In the genomic region with DNA sequence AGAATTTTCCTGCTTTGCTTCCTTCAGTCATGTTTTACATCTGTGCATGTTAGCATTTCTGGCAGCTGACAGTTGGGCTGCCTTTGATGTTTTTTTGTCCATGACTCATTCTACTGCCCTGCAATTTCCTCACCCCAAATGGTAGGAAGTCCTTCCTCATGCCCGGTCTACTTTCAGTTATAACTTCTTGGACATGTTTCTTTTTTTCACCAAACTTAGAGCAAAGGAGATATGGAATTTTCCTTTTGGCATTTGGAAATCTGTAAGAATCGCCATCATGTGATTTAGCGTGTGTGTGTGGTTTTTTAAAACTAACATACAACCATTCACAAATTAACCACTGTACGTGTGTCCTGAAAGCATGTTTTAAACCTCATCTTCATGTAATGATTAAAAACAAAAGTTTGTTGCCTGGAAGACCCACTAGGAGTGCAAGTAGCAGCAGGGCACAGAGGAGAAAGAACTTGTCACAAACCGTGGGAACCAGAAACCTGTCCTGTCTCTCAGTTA, we compare ENCODE assay signal across 8 cellular contexts.
A peak's percentile ranks its signal among the peaks of the same experiment; 100 is the strongest.
DNase-seq lines count a peak whose midpoint lies in the region; ATAC-seq and TF ChIP-seq lines count a peak whose summit lies in the region.

No MANE protein-coding gene starts in this region.

- no peaks in the 10 kb centered on the region for H3K9me3 ChIP-seq in colonic mucosa

- H3K27ac ChIP-seq in colonic mucosa, result no peak overlapping the region

- H3K4me1 ChIP-seq in colonic mucosa, result no peaks in the 10 kb centered on the region

- TF ChIP-seq CTCF in colonic mucosa (IDR thresholded peaks at IDR 0.05), result no peak

- H3K36me3 ChIP-seq in colonic mucosa, result no peaks in the 10 kb centered on the region

- no peak overlapping the region for H3K4me3 ChIP-seq in colonic mucosa

- H3K27me3 ChIP-seq in colonic mucosa, result no peaks in the 10 kb centered on the region

- H3K9ac ChIP-seq in colonic mucosa (ENCODE audit: low read depth in 2 of 2, low read length in 2 of 2), result no peak overlapping the region

- DNase-seq in GM03348 (ENCODE audit: low spot score), result peak; percentile 72
- DNase-seq in NOMO-1 treated with dmso at 0.1 percent for 144 hours (lab: John Stamatoyannopoulos, UW; ENCODE audit: unreplicated experiment), result peak; percentile 34
- peak; percentile 49 for DNase-seq in glomerular visceral epithelial cell (ENCODE audit: extremely low spot score)
- no peak for DNase-seq in colonic mucosa
- DNase-seq in GM19240 (ENCODE audit: insufficient read length, low spot score), result no peak
- DNase-seq in NCI-H82 (lab: John Stamatoyannopoulos, UW), result no peak
- DNase-seq in NCI-H510A (lab: John Stamatoyannopoulos, UW), result no peak

- intact Hi-C loops in colonic mucosa (cut with DNase I), result no loop called here

- ATAC-seq in GM21619 (IDR thresholded peaks at IDR 0.05; ENCODE audit: unreplicated experiment), result peak; percentile 80

Comparison
In these comparisons a context has a peak if more than half of its experiments do, and no peak if none do; other contexts are left out.
1. DNase-seq: peak in GM03348 (single experiment), NOMO-1 treated with dmso at 0.1 percent for 144 hours (single experiment) and glomerular visceral epithelial cell (single experiment); none in colonic mucosa (single experiment), GM19240 (single experiment), NCI-H82 (single experiment) and NCI-H510A (single experiment).